1 cellular context compared by ENCODE assay signal in genomic region chrX:108130889-108131288, GRCh38.
TF ChIP-seq lines count a peak whose summit lies in the region.

No MANE protein-coding gene starts in this region.

TF ChIP-seq in K562, 482 proteins besides CTCF, POLR2A, EP300 and RAD21:
- peak; percentile 52; the same call in 1 of the 2 replicates for TF ChIP-seq C11orf30 (IDR thresholded peaks at IDR 0.05; ENCODE audit: low read depth)
- no peak for TF ChIP-seq ZNF3 (CRISPR knock-in tag; IDR thresholded peaks at IDR 0.05)
- TF ChIP-seq ZNF408 (CRISPR knock-in tag; IDR thresholded peaks at IDR 0.05; ENCODE audit: low read depth) = no peak
- TF ChIP-seq ZNF316 (IDR thresholded peaks at IDR 0.05) = peak; percentile 68
- peak; percentile 52 for TF ChIP-seq MAFG (tag; conservative IDR thresholded peaks at IDR 0.05)
- TF ChIP-seq SMC3 (conservative IDR thresholded peaks at IDR 0.05; ENCODE audit: insufficient read depth, low read depth, low read length) = no peak
- TF ChIP-seq CEBPB (tag; IDR thresholded peaks at IDR 0.05) = no peak
